ENCODE assay signal across 12 cellular contexts in genomic region chr20:2507464-2507863, GRCh38. TPM values are rescaled to one million over a fixed set of nuclear protein-coding genes. Genes with fewer than 3 reads are reported as not detected.
DNase-seq lines count a peak whose midpoint lies in the region; ATAC-seq and TF ChIP-seq lines count a peak whose summit lies in the region.
"Had no signal": no experiment of that assay in that cellular context is flagged by ENCODE, and none has a peak within 500 bp of the region (broad histone marks: within the 10 kb centered on the region; RNA-seq: fewer than 3 reads in every experiment).

No MANE protein-coding gene starts in this region.

- no peak overlapping the region for H3K18ac ChIP-seq in mesenchymal stem cell (ENCODE audit: low read depth in 1 of 2, low read length in 2 of 2)

- peaks cover 23% of the 10 kb centered on the region for H3K79me2 ChIP-seq in ACC112 (ENCODE audit: control insufficient read depth, insufficient read depth, low read length, unreplicated experiment)

- H3K79me1 ChIP-seq in mesenchymal stem cell (replicated peaks; ENCODE audit: low read length, poor library complexity, severe bottlenecking) = peaks cover 15% of the 10 kb centered on the region

- TF ChIP-seq CTCF in GM12865 (IDR thresholded peaks at IDR 0.05; ENCODE audit: insufficient read depth, low read depth, low read length, missing control alignments) = no peak
- no peak for TF ChIP-seq CTCF in mucosa of descending colon (IDR thresholded peaks at IDR 0.05)

- peak overlapping the region; percentile 96 for H2AFZ ChIP-seq in ACC112 (ENCODE audit: low read length, unreplicated experiment)
- no peak overlapping the region for H2AFZ ChIP-seq in mesenchymal stem cell (ENCODE audit: low read depth, low read length)

- H3K4me1 ChIP-seq in ACC112 (ENCODE audit: control insufficient read depth, insufficient read depth, low read length, unreplicated experiment) (peaks cover 7% of the 10 kb centered on the region), mesenchymal stem cell (ENCODE audit: control insufficient read depth, insufficient read depth, low read depth, low read length) (peaks cover 13% of the 10 kb centered on the region), mucosa of descending colon (ENCODE audit: low read depth) (no peaks in the 10 kb centered on the region)

- H2BK120ac ChIP-seq in mesenchymal stem cell (ENCODE audit: low read depth, low read length) = no peak overlapping the region

- H3K27me3 Mint-ChIP-seq in activated naive CD8-positive, alpha-beta T cell treated with anti-CD3 and anti-CD28 coated beads, Interleukin-2, amount 10 ng/mL, durations not matched to agents 7 days and 5 days = peaks cover 16% of the 10 kb centered on the region

- no peak overlapping the region for H2AK5ac ChIP-seq in mesenchymal stem cell (ENCODE audit: low read length, severe bottlenecking)

- no peak overlapping the region for H3K23ac ChIP-seq in mesenchymal stem cell (ENCODE audit: low read length in 2 of 2)

- POLR2A ChIA-PET in activated naive CD8-positive, alpha-beta T cell treated with anti-CD3 and anti-CD28 coated beads, Interleukin-2, amount 10 ng/mL, durations not matched to agents 7 days and 5 days (lab: Charles Lee) = interaction anchor here (1.2 to 3.0 kb wide), 3 partner anchors 15 to 37 kb away, joined by 3 to 27 read pairs (median 13); partner anchors contain the start of gene SNRPB

- H3K4ac ChIP-seq in mesenchymal stem cell (ENCODE audit: low read depth in 1 of 2, low read length in 2 of 2) = no peak overlapping the region

- H3K9me3 Mint-ChIP-seq in activated naive CD8-positive, alpha-beta T cell treated with anti-CD3 and anti-CD28 coated beads, Interleukin-2, amount 10 ng/mL, durations not matched to agents 7 days and 5 days = no peaks in the 10 kb centered on the region

- H3K27me3 ChIP-seq in ACC112 (ENCODE audit: insufficient read depth, low read length) = no peaks in the 10 kb centered on the region
- no peaks in the 10 kb centered on the region for H3K27me3 ChIP-seq in mesenchymal stem cell (ENCODE audit: control insufficient read depth in 1 of 2, insufficient read depth in 1 of 2, low read length in 2 of 2)
- H3K27me3 ChIP-seq: right atrium auricular region had no signal

- no peaks in the 10 kb centered on the region for H3K9me3 ChIP-seq in mesenchymal stem cell (ENCODE audit: control insufficient read depth, low read length)
- H3K9me3 ChIP-seq in mucosa of descending colon = no peaks in the 10 kb centered on the region
- H3K9me3 ChIP-seq: right atrium auricular region had no signal

- H3K27ac ChIP-seq in ACC112 (ENCODE audit: low read depth, low read length) (0 out of 2 replicates have a peak overlapping the region, but pooled peaks have one; percentile 4), mesenchymal stem cell (ENCODE audit: low read length, poor library complexity, severe bottlenecking) (no peak overlapping the region)

- no peak overlapping the region for H2BK15ac ChIP-seq in mesenchymal stem cell (ENCODE audit: low read depth, poor library complexity, severe bottlenecking)

- H3K36me3 Mint-ChIP-seq in activated naive CD8-positive, alpha-beta T cell treated with anti-CD3 and anti-CD28 coated beads, Interleukin-2, amount 10 ng/mL, durations not matched to agents 7 days and 5 days = peaks cover 15% of the 10 kb centered on the region

- H2BK5ac ChIP-seq in mesenchymal stem cell (ENCODE audit: low read depth, low read length, poor library complexity, severe bottlenecking) = no peak overlapping the region

- H3K4me3 ChIP-seq in ACC112 (ENCODE audit: low read depth, low read length) (peak overlapping the region; percentile 88), GM12865 (ENCODE audit: low read depth, low read length) (peak overlapping the region; percentile 98), mesenchymal stem cell (ENCODE audit: insufficient read depth in 1 of 2, low read depth in 1 of 2, low read length in 2 of 2) (peak overlapping the region in 1 of 2 experiments; percentile 98), mucosa of descending colon (no peak overlapping the region)

- 98% methylated on average over 5 of the region's 5 CpGs for WGBS in mesenchymal stem cell

- peak overlapping the region; percentile 99 for H3K4me3 Mint-ChIP-seq in activated naive CD8-positive, alpha-beta T cell treated with anti-CD3 and anti-CD28 coated beads, Interleukin-2, amount 10 ng/mL, durations not matched to agents 7 days and 5 days

- intact Hi-C loops in mucosa of descending colon (cut with DNase I, micrococcal nuclease) = no loop called here

- H3K9ac ChIP-seq in mesenchymal stem cell (ENCODE audit: low read length) = peak overlapping the region; percentile 98

- H3K36me3 ChIP-seq in ACC112 (ENCODE audit: insufficient read depth, low read length) (no peaks in the 10 kb centered on the region), mesenchymal stem cell (ENCODE audit: control insufficient read depth in 1 of 2, insufficient read depth in 2 of 2, low read depth in 1 of 2, low read length in 2 of 2) (no peaks in the 10 kb centered on the region), mucosa of descending colon (ENCODE audit: low read depth) (no peaks in the 10 kb centered on the region)
- H3K36me3 ChIP-seq: right atrium auricular region had no signal

- DNase-seq in GM12865 (ENCODE audit: low read depth) = no peak
- no peak for DNase-seq in activated naive CD8-positive, alpha-beta T cell treated with anti-CD3 and anti-CD28 coated beads, Interleukin-2, amount 10 ng/mL, durations not matched to agents 7 days and 5 days
- no peak for DNase-seq in mesenchymal stem cell
- DNase-seq in mucosa of descending colon = no peak
- no peak for DNase-seq in NCI-H82 (lab: John Stamatoyannopoulos, UW)
- no peak for DNase-seq in stimulated activated CD4-positive, alpha-beta T cell treated with anti-CD3 and anti-CD28 coated beads, Interleukin-12 subunit alpha, Interleukin-12 subunit beta, amount 100 ng/mL, for 4 hours
- no peak for DNase-seq in GM19238 (ENCODE audit: insufficient read length, low spot score)
- DNase-seq: foreskin melanocyte, NCI-H1105 had no signal

- H2BK12ac ChIP-seq in mesenchymal stem cell (ENCODE audit: low read length in 2 of 2) = no peak overlapping the region

- no peak overlapping the region for H4K91ac ChIP-seq in mesenchymal stem cell (ENCODE audit: low read length)

- no peak overlapping the region for H4K8ac ChIP-seq in mesenchymal stem cell (ENCODE audit: low read length)

- ATAC-seq in activated naive CD8-positive, alpha-beta T cell treated with anti-CD3 and anti-CD28 coated beads, Interleukin-2, amount 10 ng/mL, durations not matched to agents 7 days and 5 days (ENCODE audit: low read depth) = no peak
- no peak for ATAC-seq in mucosa of descending colon

- H3K4me2 ChIP-seq in mesenchymal stem cell (ENCODE audit: low read length, poor library complexity, severe bottlenecking) = no peak overlapping the region

- H3K27ac Mint-ChIP-seq in activated naive CD8-positive, alpha-beta T cell treated with anti-CD3 and anti-CD28 coated beads, Interleukin-2, amount 10 ng/mL, durations not matched to agents 7 days and 5 days = peak overlapping the region; percentile 99

- peaks cover 10% of the 10 kb centered on the region for H3K4me1 Mint-ChIP-seq in activated naive CD8-positive, alpha-beta T cell treated with anti-CD3 and anti-CD28 coated beads, Interleukin-2, amount 10 ng/mL, durations not matched to agents 7 days and 5 days

- no peak overlapping the region for H3K14ac ChIP-seq in mesenchymal stem cell (ENCODE audit: low read length in 2 of 2)

RNA-seq across cellular contexts. Expression of gene ZNF343, which starts 1.3 kb away (rescaled TPM):
- total RNA-seq in activated naive CD8-positive, alpha-beta T cell treated with anti-CD3 and anti-CD28 coated beads, Interleukin-2, amount 10 ng/mL, durations not matched to agents 7 days and 5 days = 10 to 100 TPM; 10.4 to 12.0 TPM
- polyA plus RNA-seq in mesenchymal stem cell (2013, experiment 1 of 2) = 7.4 TPM
- 6.6 TPM for polyA plus RNA-seq in mesenchymal stem cell (2013, experiment 2 of 2)
- total RNA-seq in mucosa of descending colon = 10 to 100 TPM in 1 of 3 donors, 1 to 10 TPM in 2; 6.9 to 12.1 (median 9.8) TPM

RNA-seq across cellular contexts. Expression of gene TMC2, which starts 28.9 kb away (rescaled TPM):
- not detected for total RNA-seq in activated naive CD8-positive, alpha-beta T cell treated with anti-CD3 and anti-CD28 coated beads, Interleukin-2, amount 10 ng/mL, durations not matched to agents 7 days and 5 days
- polyA plus RNA-seq in mesenchymal stem cell (2013, experiment 1 of 2) = not detected
- not detected for polyA plus RNA-seq in mesenchymal stem cell (2013, experiment 2 of 2)
- total RNA-seq in mucosa of descending colon = under 1 TPM in 2 of 3 donors, not detected in 1; 0.09 to 0.41 TPM
- total RNA-seq: H4, right atrium auricular region had no signal

RNA-seq across cellular contexts. Expression of gene SNRPB, which starts 36.9 kb away (rescaled TPM):
- total RNA-seq in activated naive CD8-positive, alpha-beta T cell treated with anti-CD3 and anti-CD28 coated beads, Interleukin-2, amount 10 ng/mL, durations not matched to agents 7 days and 5 days = 100 to 1,000 TPM; 232 to 235 TPM
- 157 TPM for polyA plus RNA-seq in mesenchymal stem cell (2013, experiment 1 of 2)
- polyA plus RNA-seq in mesenchymal stem cell (2013, experiment 2 of 2) = 167 TPM
- total RNA-seq in mucosa of descending colon = 100 to 1,000 TPM in 1 of 3 donors, 10 to 100 TPM in 2; 84.2 to 143 (median 94.6) TPM
